In genomic region chr6:107999341-107999740, GRCh38 we compare ENCODE assay signal across 1 cellular context.
TF ChIP-seq lines count a peak whose summit lies in the region.

No MANE protein-coding gene starts in this region.

TF ChIP-seq in HepG2, 621 proteins besides CTCF, POLR2A, EP300 and RAD21:
- TF ChIP-seq, protein P1, sequence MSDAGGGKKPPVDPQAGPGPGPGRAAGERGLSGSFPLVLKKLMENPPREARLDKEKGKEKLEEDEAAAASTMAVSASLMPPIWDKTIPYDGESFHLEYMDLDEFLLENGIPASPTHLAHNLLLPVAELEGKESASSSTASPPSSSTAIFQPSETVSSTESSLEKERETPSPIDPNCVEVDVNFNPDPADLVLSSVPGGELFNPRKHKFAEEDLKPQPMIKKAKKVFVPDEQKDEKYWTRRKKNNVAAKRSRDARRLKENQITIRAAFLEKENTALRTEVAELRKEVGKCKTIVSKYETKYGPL (CRISPR knock-in tag; IDR thresholded peaks at IDR 0.05): no peak
- TF ChIP-seq ARID5B (CRISPR knock-in tag; IDR thresholded peaks at IDR 0.05): 0 out of 2 replicates have a peak, but pooled peaks have one; percentile 29
- TF ChIP-seq NR2F6 (IDR thresholded peaks at IDR 0.05): peak; percentile 55; the same call in 1 of the 2 replicates
- peak; percentile 73 for TF ChIP-seq NR2F6 (CRISPR knock-in tag; IDR thresholded peaks at IDR 0.05)
